In genomic region chr19:32318884-32319520, GRCh38 we compare ENCODE assay signal across 8 cellular contexts. TPM values are rescaled to one million over a fixed set of nuclear protein-coding genes. Genes with fewer than 3 reads are reported as not detected.
DNase-seq lines count a peak whose midpoint lies in the region; ATAC-seq, FAIRE-seq and TF ChIP-seq lines count a peak whose summit lies in the region.

No MANE protein-coding gene starts in this region.

- H3K27ac ChIP-seq in A549 (no peak overlapping the region), SJCRH30 (no peak overlapping the region)

- CTCF ChIA-PET in A549 (lab: Yijun Ruan, JAX) = interaction anchor here (0.7 to 6.6 kb wide), 14 partner anchors 9 to 375 kb away, joined by 3 to 79 read pairs (median 5); partner anchors contain the start of gene ZNF507

- H3K27me3 ChIP-seq in SJCRH30 = peaks cover 8% of the 10 kb centered on the region; the same call in 1 of the 2 replicates
- H3K27me3 ChIP-seq in BE2C = no peaks in the 10 kb centered on the region

- TF ChIP-seq EP300 in A549 (IDR thresholded peaks at IDR 0.05) = no peak

- H3K4me2 ChIP-seq in A549 = no peak overlapping the region

- peak; percentile 99 for FAIRE-seq in A549 (lab: Jason Lieb, UNC)

- 32% methylated on average over 5 of the region's 5 CpGs for WGBS in A549 (ENCODE audit: missing lambda C conversion rate)

- H3K9me3 ChIP-seq in A549 = no peaks in the 10 kb centered on the region
- H3K9me3 ChIP-seq in SJCRH30 (replicated peaks) = no peaks in the 10 kb centered on the region
- no peaks in the 10 kb centered on the region for H3K9me3 ChIP-seq in BE2C

- POLR2A ChIA-PET in A549 (lab: Yijun Ruan, JAX) = interaction anchor here (0.7 to 1.4 kb wide), 3 partner anchors 26 to 417 kb away, joined by 3 to 5 read pairs (median 3); partner anchors contain the start of genes DPY19L3 and ZNF507

- TF ChIP-seq CTCF in A549 (IDR thresholded peaks at IDR 0.05) (peak; percentile 37; the same call in 2 of the 3 replicates), GM12864 (IDR thresholded peaks at IDR 0.05; ENCODE audit: low read depth, low read length, missing control alignments) (peak; percentile 22), BE2C (IDR thresholded peaks at IDR 0.05; ENCODE audit: low read depth, low read length) (no peak; the same call in 1 of the 2 replicates)

- no peaks in the 10 kb centered on the region for H3K36me3 ChIP-seq in SJCRH30
- no peaks in the 10 kb centered on the region for H3K36me3 ChIP-seq in BE2C

- H3K4me3 ChIP-seq in A549 (no peak overlapping the region), GM12864 (ENCODE audit: low read depth, low read length) (no peak overlapping the region), SJCRH30 (no peak overlapping the region), BE2C (ENCODE audit: low read depth, low read length) (no peak overlapping the region)

- ATAC-seq in A549 (peak; percentile 83 to 86; a peak in 5 of 6 replicates), GM19328 (IDR thresholded peaks at IDR 0.05; ENCODE audit: unreplicated experiment) (no peak)

- H3K4me1 ChIP-seq in A549 (0 out of 3 replicates have a peak, but pooled peaks cover 3% of the 10 kb centered on the region), SJCRH30 (no peaks in the 10 kb centered on the region), BE2C (no peaks in the 10 kb centered on the region)

- TF ChIP-seq RAD21 in A549 (conservative IDR thresholded peaks at IDR 0.05 in 1 of 2, IDR thresholded peaks at IDR 0.05 in 1 of 2) = peak; percentile 22 to 42; a peak in 3 of 5 replicates

- no peak for TF ChIP-seq POLR2A in A549 (IDR thresholded peaks at IDR 0.05; ENCODE audit: low read length)

- DNase-seq in A549 (ENCODE audit: low read depth in 1 of 2, low spot score in 1 of 2) (peak; percentile 68 to 75), GM12864 (ENCODE audit: low read depth) (no peak), SJCRH30 (peak; percentile 27 to 50), iPS-NIHi7 (ENCODE audit: extremely low spot score) (peak; percentile 78), amniotic stem cell (lab: John Stamatoyannopoulos, UW) (no peak), BE2C (no peak)
- DNase-seq in activated CD8-positive, alpha-beta memory T cell treated with anti-CD3 and anti-CD28 coated beads for 24 hours = no peak

TF ChIP-seq in A549, 52 proteins besides CTCF, POLR2A, EP300 and RAD21:
- TF ChIP-seq MAX (IDR thresholded peaks at IDR 0.05) = peak; percentile 34; the same call in 1 of the 2 replicates
- TF ChIP-seq SMC3 (IDR thresholded peaks at IDR 0.05) = peak; percentile 19; the same call in 2 of the 3 replicates
- no peak for TF ChIP-seq REST (IDR thresholded peaks at IDR 0.05)
- no peak for TF ChIP-seq KDM1A (IDR thresholded peaks at IDR 0.05; ENCODE audit: low read depth)

RNA-seq across cellular contexts. Expression of gene ZNF507, which starts 26.4 kb away (rescaled TPM):
- polyA plus RNA-seq in A549 (2011; rRNA removed) (49.8 and 50.1 TPM in 2 replicates), A549 (2017; fragmentation: RNase III; extraction: RNeasy Plus Mini Kit Qiagen cat#74134 plus additional on column Dnase treatment) (14.0 to 14.9 TPM (median 14.6 TPM) in 3 replicates)
- polyA plus RNA-seq in A549 (2012; cell fraction: cytosol; rRNA removed) = 11.6 and 12.2 TPM in 2 replicates
- polyA plus RNA-seq in A549 (2012; cell fraction: nucleus; rRNA removed) = 8.4 and 11.3 TPM in 2 replicates
- 40.2 and 42.9 TPM in 2 replicates for polyA minus RNA-seq in A549 (2011; rRNA and poly(A)+ RNA removed)
- total RNA-seq in SJCRH30 (2014; rRNA removed; shearing (Covaris generic)) = 19.2 and 22.5 TPM in 2 replicates
- 9.2 TPM for polyA plus RNA-seq in BE2C (2012; ENCODE audit: insufficient read depth, insufficient read length, low read depth)

Comparison
In these comparisons a context has a peak if more than half of its experiments do, and no peak if none do; other contexts are left out.
1. DNase-seq: peak in A549 (2 of 2), SJCRH30 (2 of 2) and iPS-NIHi7 (single experiment); none in GM12864 (single experiment), activated CD8-positive, alpha-beta memory T cell treated with anti-CD3 and anti-CD28 coated beads for 24 hours (single experiment), amniotic stem cell (single experiment) and BE2C (single experiment).